14 cellular contexts compared by ENCODE assay signal in genomic region chr3:155747867-155748266, GRCh38. TPM values are rescaled to one million over a fixed set of nuclear protein-coding genes. Genes with fewer than 3 reads are reported as not detected.
"Had no signal": no experiment of that assay in that cellular context is flagged by ENCODE, and none has a peak within 500 bp of the region (broad histone marks: within the 10 kb centered on the region; RNA-seq: fewer than 3 reads in every experiment).

No MANE protein-coding gene starts in this region.

- DNase-seq: activated CD4-positive, CD25-positive, alpha-beta regulatory T cell; activated effector memory CD4-positive, alpha-beta T cell treated with anti-CD3 and anti-CD28 coated beads, Interleukin-2, amount 50 U/mL, for 16 hours; activated T-cell treated with anti-CD3 and anti-CD28 coated beads, Interleukin-2, amount 50 U/mL, for 1 hour; dermis blood vessel endothelial cell; kidney glomerular epithelial cell; mucosa of descending colon; naive thymus-derived CD8-positive, alpha-beta T cell; ovary; T-helper 2 cell; uterus had no signal

- H3K4me1 ChIP-seq: uterus had no signal

- H3K27me3 ChIP-seq: hepatocyte, ovary, uterus had no signal

- H3K4me3 Mint-ChIP-seq: activated naive CD8-positive, alpha-beta T cell; naive thymus-derived CD8-positive, alpha-beta T cell had no signal

- H3K36me3 Mint-ChIP-seq: activated naive CD8-positive, alpha-beta T cell; naive thymus-derived CD8-positive, alpha-beta T cell had no signal

- ATAC-seq: mucosa of descending colon; naive thymus-derived CD8-positive, alpha-beta T cell had no signal

- H3K9me3 ChIP-seq: mucosa of descending colon, ovary, uterus had no signal

- H3K4me3 ChIP-seq: hepatocyte, lung, mucosa of descending colon, ovary, skin epidermis, uterus had no signal

- H3K36me3 ChIP-seq: ovary, uterus had no signal

- H3K27ac ChIP-seq: ovary, skin epidermis, uterus had no signal

- H3K27ac Mint-ChIP-seq: activated naive CD8-positive, alpha-beta T cell; naive thymus-derived CD8-positive, alpha-beta T cell had no signal

RNA-seq across cellular contexts. Expression of gene PLCH1, which starts 3.0 kb away (rescaled TPM):
- total RNA-seq: dermis blood vessel endothelial cell; naive thymus-derived CD8-positive, alpha-beta T cell had no signal
